In genomic region chr9:92611621-92612275, GRCh38 we compare ENCODE assay signal across 17 cellular contexts. TPM values are rescaled to one million over a fixed set of nuclear protein-coding genes. Genes with fewer than 3 reads are reported as not detected.
A peak's percentile ranks its signal among the peaks of the same experiment; 100 is the strongest.
DNase-seq lines count a peak whose midpoint lies in the region; ATAC-seq and TF ChIP-seq lines count a peak whose summit lies in the region.
"Had no signal": no experiment of that assay in that cellular context is flagged by ENCODE, and none has a peak within 500 bp of the region (broad histone marks: within the 10 kb centered on the region; RNA-seq: fewer than 3 reads in every experiment).

No MANE protein-coding gene starts in this region.

- no peaks in the 10 kb centered on the region for H3K4me1 Mint-ChIP-seq in activated CD4-positive, alpha-beta T cell treated with anti-CD3 and anti-CD28 coated beads, Interleukin-2, amount 10 ng/mL, durations not matched to agents 24 days and 14 days
- H3K4me1 Mint-ChIP-seq in glutamatergic neuron (ENCODE audit: low read depth, unreplicated experiment), result peaks cover 8% of the 10 kb centered on the region
- no peaks in the 10 kb centered on the region for H3K4me1 Mint-ChIP-seq in stimulated activated memory B cell treated with anti-CD40 and anti-IgM and Interleukin-4, amounts not matched to agents 10 μg/mL and 1 μg/mL and 100 μg/mL, for 72 hours

- H3K79me2 ChIP-seq in smooth muscle cell (ENCODE audit: low read depth) (no peaks in the 10 kb centered on the region), osteoblast (ENCODE audit: insufficient read depth, low read length) (no peaks in the 10 kb centered on the region)

- peaks cover 6% of the 10 kb centered on the region for H3F3A ChIP-seq in smooth muscle cell (ENCODE audit: low read depth)

- H3K9me3 Mint-ChIP-seq in activated CD4-positive, alpha-beta T cell treated with anti-CD3 and anti-CD28 coated beads, Interleukin-2, amount 10 ng/mL, durations not matched to agents 24 days and 14 days, result no peaks in the 10 kb centered on the region
- H3K9me3 Mint-ChIP-seq in glutamatergic neuron (ENCODE audit: unreplicated experiment), result no peaks in the 10 kb centered on the region
- H3K9me3 Mint-ChIP-seq in stimulated activated memory B cell treated with anti-CD40 and anti-IgM and Interleukin-4, amounts not matched to agents 10 μg/mL and 1 μg/mL and 100 μg/mL, for 72 hours, result no peaks in the 10 kb centered on the region

- H3K27me3 ChIP-seq in WERI-Rb-1 (ENCODE audit: insufficient read depth, low read depth, severe bottlenecking) (no peaks in the 10 kb centered on the region), smooth muscle cell (ENCODE audit: low read depth) (no peaks in the 10 kb centered on the region), osteoblast (ENCODE audit: insufficient read depth, low read length) (no peaks in the 10 kb centered on the region)
- H3K27me3 ChIP-seq: transverse colon had no signal

- no peak overlapping the region for H3K9ac ChIP-seq in smooth muscle cell (ENCODE audit: low read depth)

- peaks cover 34% of the 10 kb centered on the region for H3K36me3 Mint-ChIP-seq in activated CD4-positive, alpha-beta T cell treated with anti-CD3 and anti-CD28 coated beads, Interleukin-2, amount 10 ng/mL, durations not matched to agents 24 days and 14 days (ENCODE audit: low read depth)
- peaks cover 4% of the 10 kb centered on the region for H3K36me3 Mint-ChIP-seq in glutamatergic neuron (ENCODE audit: unreplicated experiment)
- H3K36me3 Mint-ChIP-seq in stimulated activated memory B cell treated with anti-CD40 and anti-IgM and Interleukin-4, amounts not matched to agents 10 μg/mL and 1 μg/mL and 100 μg/mL, for 72 hours, result peaks cover 55% of the 10 kb centered on the region

- ATAC-seq in stimulated activated memory B cell treated with anti-CD40 and anti-IgM and Interleukin-4, amounts not matched to agents 10 μg/mL and 1 μg/mL and 100 μg/mL, for 72 hours, result no peak
- ATAC-seq: A549, left colon had no signal

- H3K4me1 ChIP-seq in smooth muscle cell (ENCODE audit: low read depth) (peaks cover 12% of the 10 kb centered on the region), osteoblast (ENCODE audit: insufficient read depth, low read length) (peaks cover 27% of the 10 kb centered on the region)
- H3K4me1 ChIP-seq: A549 had no signal

- no peaks in the 10 kb centered on the region for H3K27me3 Mint-ChIP-seq in activated CD4-positive, alpha-beta T cell treated with anti-CD3 and anti-CD28 coated beads, Interleukin-2, amount 10 ng/mL, durations not matched to agents 24 days and 14 days
- H3K27me3 Mint-ChIP-seq in glutamatergic neuron (ENCODE audit: unreplicated experiment), result peaks cover 7% of the 10 kb centered on the region
- no peaks in the 10 kb centered on the region for H3K27me3 Mint-ChIP-seq in stimulated activated memory B cell treated with anti-CD40 and anti-IgM and Interleukin-4, amounts not matched to agents 10 μg/mL and 1 μg/mL and 100 μg/mL, for 72 hours

- TF ChIP-seq CTCF in WERI-Rb-1 (IDR thresholded peaks at IDR 0.05; ENCODE audit: low read depth, low read length) (no peak), glutamatergic neuron (IDR thresholded peaks at IDR 0.05; ENCODE audit: partially characterized antibody, unreplicated experiment) (no peak), smooth muscle cell (IDR thresholded peaks at IDR 0.05; ENCODE audit: borderline replicate concordance, insufficient read depth, poor library complexity, severe bottlenecking) (no peak), osteoblast (IDR thresholded peaks at IDR 0.05; ENCODE audit: extremely low read depth, low read depth, low read length) (no peak)

- H3K27ac ChIP-seq in WERI-Rb-1 (peak overlapping the region; percentile 50), smooth muscle cell (ENCODE audit: low read depth) (peak overlapping the region; percentile 83), osteoblast (ENCODE audit: low read depth, low read length) (no peak overlapping the region)
- H3K27ac ChIP-seq: A549, PC-9 had no signal

- no peak overlapping the region for H3K4me2 ChIP-seq in smooth muscle cell
- no peak overlapping the region for H3K4me2 ChIP-seq in osteoblast (ENCODE audit: insufficient read depth, low read length)
- H3K4me2 ChIP-seq: A549, PC-9 had no signal

- H2AFZ ChIP-seq in smooth muscle cell (ENCODE audit: low read depth) (no peak overlapping the region), osteoblast (ENCODE audit: low read length) (no peak overlapping the region)
- H2AFZ ChIP-seq: PC-9 had no signal

- H3K4me3 ChIP-seq in WERI-Rb-1 (ENCODE audit: low read depth, low read length) (no peak overlapping the region), smooth muscle cell (no peak overlapping the region), osteoblast (ENCODE audit: insufficient read depth, low read length) (no peak overlapping the region)
- H3K4me3 ChIP-seq: A549, PC-9, transverse colon had no signal

- H3K4me3 Mint-ChIP-seq in activated CD4-positive, alpha-beta T cell treated with anti-CD3 and anti-CD28 coated beads, Interleukin-2, amount 10 ng/mL, durations not matched to agents 24 days and 14 days, result no peak overlapping the region
- no peak overlapping the region for H3K4me3 Mint-ChIP-seq in glutamatergic neuron (ENCODE audit: unreplicated experiment)
- H3K4me3 Mint-ChIP-seq in stimulated activated memory B cell treated with anti-CD40 and anti-IgM and Interleukin-4, amounts not matched to agents 10 μg/mL and 1 μg/mL and 100 μg/mL, for 72 hours, result no peak overlapping the region

- DNase-seq in activated CD4-positive, alpha-beta T cell treated with anti-CD3 and anti-CD28 coated beads, Interleukin-2, amount 10 ng/mL, durations not matched to agents 24 days and 14 days, result no peak
- DNase-seq in activated CD4-positive, alpha-beta T cell treated with anti-CD3 and anti-CD28 coated beads for 1 hour, result no peak
- peak; percentile 46 for DNase-seq in WERI-Rb-1
- DNase-seq in glutamatergic neuron, result no peak
- DNase-seq in smooth muscle cell (lab: John Stamatoyannopoulos, UW; ENCODE audit: unreplicated experiment), result no peak
- DNase-seq in osteoblast (ENCODE audit: insufficient read length, low spot score, missing footprints), result no peak
- no peak for DNase-seq in NCI-H524 treated with DMSO at 0.1 percent for 48 hours (lab: John Stamatoyannopoulos, UW)
- DNase-seq: amygdala; cortex of kidney; DND-41; left colon; NCI-H1436 treated with DMSO at 0.1 percent for 48 hours; PC-9; stimulated activated CD4-positive, alpha-beta T cell treated with anti-CD3 and anti-CD28 coated beads, Interleukin-2, amount 100 ng/mL, for 24 hours; transverse colon had no signal

- peak overlapping the region; percentile 49 for H3K27ac Mint-ChIP-seq in activated CD4-positive, alpha-beta T cell treated with anti-CD3 and anti-CD28 coated beads, Interleukin-2, amount 10 ng/mL, durations not matched to agents 24 days and 14 days
- peak overlapping the region; percentile 79 for H3K27ac Mint-ChIP-seq in glutamatergic neuron (ENCODE audit: unreplicated experiment)
- no peak overlapping the region for H3K27ac Mint-ChIP-seq in stimulated activated memory B cell treated with anti-CD40 and anti-IgM and Interleukin-4, amounts not matched to agents 10 μg/mL and 1 μg/mL and 100 μg/mL, for 72 hours

- H3K36me3 ChIP-seq in WERI-Rb-1 (peaks cover 37% of the 10 kb centered on the region), smooth muscle cell (ENCODE audit: low read depth) (no peaks in the 10 kb centered on the region), osteoblast (ENCODE audit: insufficient read depth, low read length) (peaks cover 38% of the 10 kb centered on the region)
- H3K36me3 ChIP-seq: transverse colon had no signal

- H3K9me3 ChIP-seq in WERI-Rb-1 (ENCODE audit: severe bottlenecking), result no peaks in the 10 kb centered on the region
- H3K9me3 ChIP-seq in smooth muscle cell (replicated peaks; ENCODE audit: low read depth), result no peaks in the 10 kb centered on the region
- H3K9me3 ChIP-seq in osteoblast (ENCODE audit: low read depth, low read length), result no peaks in the 10 kb centered on the region
- H3K9me3 ChIP-seq: A549, transverse colon had no signal

- 72% methylated on average over 10 of the region's 10 CpGs for WGBS in smooth muscle cell (ENCODE audit: low lambda C conversion rate)

- H4K20me1 ChIP-seq in smooth muscle cell (ENCODE audit: low read depth) (no peaks in the 10 kb centered on the region), osteoblast (ENCODE audit: insufficient read depth, low read length) (no peaks in the 10 kb centered on the region)

- intact Hi-C loops in activated CD4-positive, alpha-beta T cell treated with anti-CD3 and anti-CD28 coated beads, Interleukin-2, amount 10 ng/mL, durations not matched to agents 24 days and 14 days (cut with micrococcal nuclease), result no loop called here

RNA-seq across cellular contexts. Expression of gene IPPK, which starts 58.2 kb away (rescaled TPM):
- 13.5 and 15.6 TPM in 2 replicates for total RNA-seq in activated CD4-positive, alpha-beta T cell treated with anti-CD3 and anti-CD28 coated beads, Interleukin-2, amount 10 ng/mL, durations not matched to agents 24 days and 14 days
- total RNA-seq in glutamatergic neuron (ENCODE audit: unreplicated experiment), result 7.0 TPM
- total RNA-seq in smooth muscle cell, result 20.6 and 22.1 TPM in 2 replicates
- polyA plus RNA-seq in smooth muscle cell, result 9.4 and 13.1 TPM in 2 replicates
- total RNA-seq in osteoblast, result 7.7 and 9.4 TPM in 2 replicates
